ENCODE assay signal across 9 cellular contexts in the genomic region with DNA sequence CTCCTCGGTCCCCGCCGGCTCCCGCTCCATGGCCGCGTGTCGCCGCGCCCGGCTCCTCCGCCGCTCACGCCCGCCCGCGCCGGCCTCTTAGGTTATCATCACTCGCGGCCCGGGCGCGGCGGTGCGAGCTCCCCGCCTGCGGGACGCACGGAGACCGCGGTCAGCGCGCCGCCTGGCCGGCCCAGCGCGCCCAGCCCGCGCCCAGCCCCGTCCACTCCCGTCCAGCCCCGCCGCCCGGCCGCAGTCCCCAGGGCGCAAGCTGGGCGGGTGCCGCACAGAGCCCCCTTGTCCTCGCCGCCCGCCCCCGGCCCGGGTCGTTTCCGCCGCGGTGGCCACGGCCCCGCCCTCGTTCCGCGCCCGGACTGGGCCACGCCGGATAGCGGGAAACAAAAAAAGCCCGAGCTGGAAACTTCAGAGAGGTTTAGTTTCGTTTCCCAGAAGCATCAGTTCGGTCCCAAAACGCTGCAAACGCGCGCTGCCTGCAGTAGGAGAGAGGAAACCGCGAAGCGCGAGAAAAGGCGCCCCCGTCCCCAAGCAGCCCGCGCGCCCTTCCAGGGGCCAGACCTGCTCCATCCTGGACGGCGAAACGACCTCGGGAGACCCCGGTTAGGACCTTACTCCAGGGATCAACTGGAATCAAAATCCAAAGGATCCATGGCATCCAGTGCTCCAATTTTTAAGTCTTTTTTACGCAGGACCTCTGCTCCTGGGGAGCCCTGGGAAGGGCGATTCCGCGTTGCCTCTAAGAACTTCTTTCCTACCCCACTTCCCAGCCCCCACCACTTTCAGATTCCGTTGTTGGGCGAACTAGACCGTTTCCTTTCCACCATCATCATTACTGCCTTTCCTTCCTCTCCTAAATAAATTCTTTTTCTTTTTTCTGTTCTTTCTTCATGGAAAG. TPM values are rescaled to one million over a fixed set of nuclear protein-coding genes. Genes with fewer than 3 reads are reported as not detected.
DNase-seq lines count a peak whose midpoint lies in the region; ATAC-seq and TF ChIP-seq lines count a peak whose summit lies in the region.
"Had no signal": no experiment of that assay in that cellular context is flagged by ENCODE, and none has a peak within 500 bp of the region (broad histone marks: within the 10 kb centered on the region; RNA-seq: fewer than 3 reads in every experiment).

A gene with protein sequence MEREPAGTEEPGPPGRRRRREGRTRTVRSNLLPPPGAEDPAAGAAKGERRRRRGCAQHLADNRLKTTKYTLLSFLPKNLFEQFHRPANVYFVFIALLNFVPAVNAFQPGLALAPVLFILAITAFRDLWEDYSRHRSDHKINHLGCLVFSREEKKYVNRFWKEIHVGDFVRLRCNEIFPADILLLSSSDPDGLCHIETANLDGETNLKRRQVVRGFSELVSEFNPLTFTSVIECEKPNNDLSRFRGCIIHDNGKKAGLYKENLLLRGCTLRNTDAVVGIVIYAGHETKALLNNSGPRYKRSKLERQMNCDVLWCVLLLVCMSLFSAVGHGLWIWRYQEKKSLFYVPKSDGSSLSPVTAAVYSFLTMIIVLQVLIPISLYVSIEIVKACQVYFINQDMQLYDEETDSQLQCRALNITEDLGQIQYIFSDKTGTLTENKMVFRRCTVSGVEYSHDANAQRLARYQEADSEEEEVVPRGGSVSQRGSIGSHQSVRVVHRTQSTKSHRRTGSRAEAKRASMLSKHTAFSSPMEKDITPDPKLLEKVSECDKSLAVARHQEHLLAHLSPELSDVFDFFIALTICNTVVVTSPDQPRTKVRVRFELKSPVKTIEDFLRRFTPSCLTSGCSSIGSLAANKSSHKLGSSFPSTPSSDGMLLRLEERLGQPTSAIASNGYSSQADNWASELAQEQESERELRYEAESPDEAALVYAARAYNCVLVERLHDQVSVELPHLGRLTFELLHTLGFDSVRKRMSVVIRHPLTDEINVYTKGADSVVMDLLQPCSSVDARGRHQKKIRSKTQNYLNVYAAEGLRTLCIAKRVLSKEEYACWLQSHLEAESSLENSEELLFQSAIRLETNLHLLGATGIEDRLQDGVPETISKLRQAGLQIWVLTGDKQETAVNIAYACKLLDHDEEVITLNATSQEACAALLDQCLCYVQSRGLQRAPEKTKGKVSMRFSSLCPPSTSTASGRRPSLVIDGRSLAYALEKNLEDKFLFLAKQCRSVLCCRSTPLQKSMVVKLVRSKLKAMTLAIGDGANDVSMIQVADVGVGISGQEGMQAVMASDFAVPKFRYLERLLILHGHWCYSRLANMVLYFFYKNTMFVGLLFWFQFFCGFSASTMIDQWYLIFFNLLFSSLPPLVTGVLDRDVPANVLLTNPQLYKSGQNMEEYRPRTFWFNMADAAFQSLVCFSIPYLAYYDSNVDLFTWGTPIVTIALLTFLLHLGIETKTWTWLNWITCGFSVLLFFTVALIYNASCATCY (N-terminal part only) (minus strand): TSS at position 261 of the 901 bp plus-strand sequence. CDS start 231 bp downstream, at position 30.

- peak within 1 kb of the TSS; percentile 39 for H3K27ac ChIP-seq in cingulate gyrus (ENCODE audit: low read depth, low read length)

- 2 to 6% methylated on average over 30 to 63 of the region's 93 CpGs for WGBS in lower leg skin, 2 donors

- no peaks in the 10 kb centered on the region for H3K36me3 Mint-ChIP-seq in stimulated activated memory B cell treated with anti-CD40 and anti-IgM and Interleukin-4, amounts not matched to agents 10 μg/mL and 1 μg/mL and 100 μg/mL, for 72 hours

- peaks cover 7% of the 10 kb centered on the region for H3K4me1 Mint-ChIP-seq in stimulated activated memory B cell treated with anti-CD40 and anti-IgM and Interleukin-4, amounts not matched to agents 10 μg/mL and 1 μg/mL and 100 μg/mL, for 72 hours

- no peaks in the 10 kb centered on the region for H3K9me3 Mint-ChIP-seq in stimulated activated memory B cell treated with anti-CD40 and anti-IgM and Interleukin-4, amounts not matched to agents 10 μg/mL and 1 μg/mL and 100 μg/mL, for 72 hours

- no peak for TF ChIP-seq CTCF in lower leg skin (IDR thresholded peaks at IDR 0.05)

- ATAC-seq in stimulated activated memory B cell treated with anti-CD40 and anti-IgM and Interleukin-4, amounts not matched to agents 10 μg/mL and 1 μg/mL and 100 μg/mL, for 72 hours = no peak
- ATAC-seq in HG03135 (IDR thresholded peaks at IDR 0.05; ENCODE audit: unreplicated experiment) = no peak

- TF ChIP-seq POLR2A in lower leg skin (IDR thresholded peaks at IDR 0.05) = no peak

- H3K27me3 Mint-ChIP-seq in stimulated activated memory B cell treated with anti-CD40 and anti-IgM and Interleukin-4, amounts not matched to agents 10 μg/mL and 1 μg/mL and 100 μg/mL, for 72 hours = peaks cover 69% of the 10 kb centered on the region

- peak; percentile 12 for DNase-seq in DMS114 treated with DMSO at 0.1 percent for 48 hours (lab: John Stamatoyannopoulos, UW; ENCODE audit: unreplicated experiment)
- DNase-seq in lower leg skin (ENCODE audit: low spot score in 2 of 2) = no peak
- no peak for DNase-seq in T-helper 9 cell
- no peak for DNase-seq in GOT3 (lab: John Stamatoyannopoulos, UW)

- intact Hi-C loops in T-helper 2 cell treated with Interferon-gamma antibody and Interleukin-4, amounts not matched to agents 100 ng/mL and 5 ng/mL, for 36 hours (cut with micrococcal nuclease) = loop anchor here (2.0 to 5.0 kb wide), 4 partner anchors 17 to 426 kb away; a partner anchor contains a TSS
- intact Hi-C loops in lower leg skin (cut with DNase I; ENCODE audit: low total_unique reads) = no loop called here

- peak within 1 kb of the TSS; percentile 26 for H3K4me3 ChIP-seq in lower leg skin (ENCODE audit: low read depth, poor library complexity, severe bottlenecking)

- no peak within 1 kb of the TSS for H3K27ac Mint-ChIP-seq in stimulated activated memory B cell treated with anti-CD40 and anti-IgM and Interleukin-4, amounts not matched to agents 10 μg/mL and 1 μg/mL and 100 μg/mL, for 72 hours

- peak within 1 kb of the TSS; percentile 69 for H3K4me3 Mint-ChIP-seq in stimulated activated memory B cell treated with anti-CD40 and anti-IgM and Interleukin-4, amounts not matched to agents 10 μg/mL and 1 μg/mL and 100 μg/mL, for 72 hours

RNA-seq across cellular contexts. Expression of the gene that starts here (rescaled TPM):
- 55.7 and 60.2 TPM in 2 replicates for total RNA-seq in T-helper 2 cell treated with Interferon-gamma antibody and Interleukin-4, amounts not matched to agents 100 ng/mL and 5 ng/mL, for 36 hours
- total RNA-seq in lower leg skin = 1 to 10 TPM; 1.6 to 8.2 (median 3.7) TPM
- total RNA-seq: pulmonary artery endothelial cell had no signal
